In genomic region chr21:39107739-39108138, GRCh38 we compare ENCODE assay signal across 18 cellular contexts.
"Had no signal": no experiment of that assay in that cellular context is flagged by ENCODE, and none has a peak within 500 bp of the region (broad histone marks: within the 10 kb centered on the region; RNA-seq: fewer than 3 reads in every experiment).

No MANE protein-coding gene starts in this region.

- H3K4me2 ChIP-seq: hepatocyte had no signal

- H3K36me3 ChIP-seq: colonic mucosa, esophagus muscularis mucosa, gastroesophageal sphincter, heart left ventricle, lower lobe of right lung, ovary, right lobe of liver, tibial artery had no signal

- ATAC-seq: foreskin keratinocyte; gastroesophageal sphincter; heart left ventricle; left ventricle myocardium superior; lower lobe of right lung; natural killer cell; right lobe of liver; stimulated activated naive B cell treated with anti-CD40 and anti-IgM and Interleukin-4, amounts not matched to agents 10 μg/mL and 1 μg/mL and 100 μg/mL, for 72 hours had no signal

- H3K4me3 ChIP-seq: colonic mucosa, esophagus muscularis mucosa, gastroesophageal sphincter, heart left ventricle, hepatocyte, lower lobe of right lung, ovary, right lobe of liver, testis, tibial artery had no signal

- H3K27me3 ChIP-seq: colonic mucosa, esophagus muscularis mucosa, foreskin keratinocyte, gastroesophageal sphincter, heart left ventricle, hepatocyte, ovary, right lobe of liver, testis, tibial artery had no signal

- H3K4me1 ChIP-seq: colonic mucosa, foreskin keratinocyte, right lobe of liver had no signal

- H3K9me3 ChIP-seq: colonic mucosa, esophagus muscularis mucosa, gastroesophageal sphincter, heart left ventricle, lower lobe of right lung, ovary, right lobe of liver, testis, tibial artery had no signal

- H3K27ac ChIP-seq: colonic mucosa, esophagus muscularis mucosa, foreskin keratinocyte, gastroesophageal sphincter, heart left ventricle, hepatocyte, lower lobe of right lung, ovary, right lobe of liver, testis, tibial artery had no signal

- H3K79me2 ChIP-seq: hepatocyte had no signal

- H2AFZ ChIP-seq: hepatocyte had no signal

- DNase-seq: colonic mucosa; effector memory CD4-positive, alpha-beta T cell; foreskin keratinocyte; heart left ventricle; left ventricle myocardium superior; lower lobe of right lung; natural killer cell; ovary; right lobe of liver; small intestine; stimulated activated CD4-positive, alpha-beta T cell treated with anti-CD3 and anti-CD28 coated beads, Interleukin-15, amount 100 ng/mL, for 24 hours; stimulated activated CD4-positive, alpha-beta T cell treated with anti-CD3 and anti-CD28 coated beads, Interleukin-2, amount 100 ng/mL, for 48 hours; stimulated activated naive B cell treated with anti-CD40 and anti-IgM and Interleukin-4, amounts not matched to agents 10 μg/mL and 1 μg/mL and 100 μg/mL, for 72 hours; testis had no signal
